25 cellular contexts compared by ENCODE assay signal in the genomic region with DNA sequence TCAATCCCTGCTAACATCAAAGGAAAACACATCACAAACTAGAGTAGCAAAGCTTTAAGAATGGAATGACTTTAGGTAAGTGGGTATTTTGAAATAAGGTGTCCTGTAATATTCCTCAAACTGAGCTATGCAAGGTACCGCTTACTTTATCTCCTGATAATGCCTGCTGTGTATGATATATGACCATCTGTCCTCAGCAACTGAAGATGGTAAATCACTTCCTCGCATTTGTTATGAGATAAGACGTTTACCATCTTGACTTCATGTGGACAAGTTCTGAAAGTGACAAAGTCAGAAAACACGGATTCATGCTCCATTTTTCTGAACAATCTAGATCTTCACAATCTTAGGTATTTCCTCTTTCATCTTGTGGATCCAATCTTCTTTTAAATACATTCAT.
"Had no signal": no experiment of that assay in that cellular context is flagged by ENCODE, and none has a peak within 500 bp of the region (broad histone marks: within the 10 kb centered on the region; RNA-seq: fewer than 3 reads in every experiment).

No MANE protein-coding gene starts in this region.

- H3K4me3 ChIP-seq: stomach, suprapubic skin, testis, thoracic aorta, thyroid gland, tibial artery, tibial nerve, transverse colon, upper lobe of left lung, upper lobe of right lung, uterus, vagina had no signal

- H3K27ac ChIP-seq: stomach, suprapubic skin, testis, thoracic aorta, thyroid gland, tibial artery, tibial nerve, transverse colon, upper lobe of left lung, upper lobe of right lung, uterus, vagina had no signal

- H3K27me3 ChIP-seq: stomach, suprapubic skin, testis, thyroid gland, tibial artery, tibial nerve, transverse colon, upper lobe of left lung, upper lobe of right lung, uterus, vagina had no signal

- DNase-seq: stimulated activated CD4-positive, alpha-beta T cell treated with anti-CD3 and anti-CD28 coated beads, Interleukin-2, amount 100 ng/mL, for 48 hours; stimulated activated CD4-positive, alpha-beta T cell treated with anti-CD3 and anti-CD28 coated beads, Interleukin-4, amount 100 ng/mL, for 1 hour; stimulated activated CD4-positive, alpha-beta T cell treated with anti-CD3 and anti-CD28 coated beads, Interleukin-4, amount 100 ng/mL, for 24 hours; stimulated activated CD4-positive, alpha-beta T cell treated with anti-CD3 and anti-CD28 coated beads, Interleukin-4, amount 100 ng/mL, for 4 hours; stimulated activated CD8-positive, alpha-beta memory T cell treated with anti-CD3 and anti-CD28 coated beads, Interleukin-4, amount 100 ng/mL, for 48 hours; stimulated activated naive B cell treated with anti-CD40 and anti-IgM and Interleukin-4, amounts not matched to agents 10 μg/mL and 1 μg/mL and 100 μg/mL, for 72 hours; stimulated activated naive CD4-positive, alpha-beta T cell; stimulated activated naive CD4-positive, alpha-beta T cell treated with Interleukin-2 at 50 U/mL for 16 hours; stimulated activated naive CD8-positive, alpha-beta T cell treated with anti-CD3 and anti-CD28 coated beads, Interleukin-15, amount 100 ng/mL, for 72 hours; stimulated activated naive CD8-positive, alpha-beta T cell treated with anti-CD3 and anti-CD28 coated beads, Interleukin-15, Interleukin-2, amounts not matched to agents 100 U/mL and 50 U/mL, for 24 hours; stomach; substantia nigra; testis; thyroid gland; tibial artery; transverse colon; upper lobe of left lung; upper lobe of right lung; uterus had no signal

- ATAC-seq: stimulated activated effector memory CD8-positive, alpha-beta T cell treated with anti-CD3 and anti-CD28 coated beads, Interleukin-12 subunit alpha, Interleukin-12 subunit beta, amount 100 ng/mL, for 72 hours; stimulated activated memory B cell treated with anti-CD40 and anti-IgM and Interleukin-4, amounts not matched to agents 10 μg/mL and 1 μg/mL and 100 μg/mL, for 72 hours; stimulated activated naive B cell treated with anti-CD40 and anti-IgM and Interleukin-4, amounts not matched to agents 10 μg/mL and 1 μg/mL and 100 μg/mL, for 72 hours; stimulated activated naive CD8-positive, alpha-beta T cell treated with anti-CD3 and anti-CD28 coated beads, Interleukin-15, amount 100 ng/mL, for 72 hours; stimulated activated naive CD8-positive, alpha-beta T cell treated with anti-CD3 and anti-CD28 coated beads, Interleukin-15, Interleukin-2, amounts not matched to agents 100 U/mL and 50 U/mL, for 24 hours; upper lobe of right lung had no signal

- H3K36me3 ChIP-seq: stomach, suprapubic skin, thoracic aorta, thyroid gland, tibial artery, tibial nerve, transverse colon, upper lobe of left lung, upper lobe of right lung, uterus, vagina had no signal

- H3K4me1 ChIP-seq: stomach, suprapubic skin, testis, tibial nerve, transverse colon, upper lobe of left lung, upper lobe of right lung, uterus, vagina had no signal

- H3K9me3 ChIP-seq: stomach, suprapubic skin, testis, thoracic aorta, thyroid gland, tibial artery, tibial nerve, transverse colon, upper lobe of left lung, upper lobe of right lung, uterus, vagina had no signal
